29 cellular contexts compared by ENCODE assay signal in genomic region chr17:20257008-20257407, GRCh38.
"Had no signal": no experiment of that assay in that cellular context is flagged by ENCODE, and none has a peak within 500 bp of the region (broad histone marks: within the 10 kb centered on the region; RNA-seq: fewer than 3 reads in every experiment).

No MANE protein-coding gene starts in this region.

- DNase-seq: naive thymus-derived CD8-positive, alpha-beta T cell; nephron progenitor cell; nucleus accumbens; pancreas; right cardiac atrium; spleen; stimulated activated CD4-positive, alpha-beta T cell treated with anti-CD3 and anti-CD28 coated beads, Interleukin-12 subunit alpha, Interleukin-12 subunit beta, amount 100 ng/mL, for 4 hours; stimulated activated CD4-positive, alpha-beta T cell treated with anti-CD3 and anti-CD28 coated beads, Interleukin-1b, Interleukin-23, amount 100 ng/mL, for 48 hours; stimulated activated CD4-positive, alpha-beta T cell treated with anti-CD3 and anti-CD28 coated beads, Interleukin-4, amount 100 ng/mL, for 1 hour; stimulated activated CD4-positive, alpha-beta T cell treated with anti-CD3 and anti-CD28 coated beads, Interleukin-4, amount 100 ng/mL, for 4 hours; stimulated activated naive B cell treated with anti-CD40 and anti-IgM and Interleukin-4, amounts not matched to agents 10 μg/mL and 1 μg/mL and 100 μg/mL, for 72 hours; stimulated activated naive CD4-positive, alpha-beta T cell treated with Interleukin-2 at 50 U/mL for 16 hours; stomach; thyroid gland; trophoblast cell; upper lobe of left lung had no signal

- H3K27ac Mint-ChIP-seq: natural killer cell treated with Interleukin-12 subunit alpha and Interleukin-12 subunit beta and Interleukin-15 and Interleukin-18, amount 100 ng/mL, for 72 hours; stimulated activated effector memory CD8-positive, alpha-beta T cell treated with anti-CD3 and anti-CD28 coated beads, Interleukin-12 subunit alpha, Interleukin-12 subunit beta, amount 100 ng/mL, for 72 hours; stimulated activated naive B cell treated with anti-CD40 and anti-IgM and Interleukin-4, amounts not matched to agents 10 μg/mL and 1 μg/mL and 100 μg/mL, for 72 hours; stimulated activated naive CD8-positive, alpha-beta T cell treated with anti-CD3 and anti-CD28 coated beads, Interleukin-15, Interleukin-2, amounts not matched to agents 100 ng/mL and 50 ng/mL, for 24 hours had no signal

- H3K9me3 Mint-ChIP-seq: stimulated activated naive CD8-positive, alpha-beta T cell treated with anti-CD3 and anti-CD28 coated beads, Interleukin-15, Interleukin-2, amounts not matched to agents 100 ng/mL and 50 ng/mL, for 24 hours had no signal

- H3K27me3 Mint-ChIP-seq: naive thymus-derived CD8-positive, alpha-beta T cell; natural killer cell treated with Interleukin-12 subunit alpha and Interleukin-12 subunit beta and Interleukin-15 and Interleukin-18, amount 100 ng/mL, for 72 hours; stimulated activated naive B cell treated with anti-CD40 and anti-IgM and Interleukin-4, amounts not matched to agents 10 μg/mL and 1 μg/mL and 100 μg/mL, for 72 hours; stimulated activated naive CD8-positive, alpha-beta T cell treated with anti-CD3 and anti-CD28 coated beads, Interleukin-15, Interleukin-2, amounts not matched to agents 100 ng/mL and 50 ng/mL, for 24 hours had no signal

- H3K27ac ChIP-seq: neutrophil, pancreas, prostate gland, skin epidermis, spleen, stomach, thoracic aorta, thyroid gland, tibial nerve, upper lobe of left lung, vagina had no signal

- H3K4me2 ChIP-seq: smooth muscle cell had no signal

- H3K4me1 ChIP-seq: pancreas, stomach, thyroid gland, tibial nerve, upper lobe of left lung, vagina had no signal

- ATAC-seq: naive thymus-derived CD8-positive, alpha-beta T cell; natural killer cell treated with Interleukin-12 subunit alpha and Interleukin-12 subunit beta and Interleukin-15 and Interleukin-18, amount 100 ng/mL, for 72 hours; pancreas; right cardiac atrium; sciatic nerve; stimulated activated effector memory CD8-positive, alpha-beta T cell treated with anti-CD3 and anti-CD28 coated beads, Interleukin-12 subunit alpha, Interleukin-12 subunit beta, amount 100 ng/mL, for 72 hours; stimulated activated naive B cell treated with anti-CD40 and anti-IgM and Interleukin-4, amounts not matched to agents 10 μg/mL and 1 μg/mL and 100 μg/mL, for 72 hours had no signal

- FAIRE-seq: pancreas, urothelium cell line had no signal

- H3K36me3 ChIP-seq: pancreas, prostate gland, vagina had no signal

- H3K9me3 ChIP-seq: neutrophil, pancreas, prostate gland, stomach, thoracic aorta, thyroid gland, upper lobe of left lung, vagina had no signal

- H3K4me1 Mint-ChIP-seq: stimulated activated effector memory CD8-positive, alpha-beta T cell treated with anti-CD3 and anti-CD28 coated beads, Interleukin-12 subunit alpha, Interleukin-12 subunit beta, amount 100 ng/mL, for 72 hours; stimulated activated naive B cell treated with anti-CD40 and anti-IgM and Interleukin-4, amounts not matched to agents 10 μg/mL and 1 μg/mL and 100 μg/mL, for 72 hours had no signal

- H3K4me3 ChIP-seq: pancreas, prostate gland, skin epidermis, smooth muscle cell, spleen, stomach, thoracic aorta, thyroid gland, tibial nerve, upper lobe of left lung, vagina had no signal

- H3K4me3 Mint-ChIP-seq: natural killer cell treated with Interleukin-12 subunit alpha and Interleukin-12 subunit beta and Interleukin-15 and Interleukin-18, amount 100 ng/mL, for 72 hours; nephron progenitor cell; neural crest cell; stimulated activated effector memory CD8-positive, alpha-beta T cell treated with anti-CD3 and anti-CD28 coated beads, Interleukin-12 subunit alpha, Interleukin-12 subunit beta, amount 100 ng/mL, for 72 hours; stimulated activated naive B cell treated with anti-CD40 and anti-IgM and Interleukin-4, amounts not matched to agents 10 μg/mL and 1 μg/mL and 100 μg/mL, for 72 hours; stimulated activated naive CD8-positive, alpha-beta T cell treated with anti-CD3 and anti-CD28 coated beads, Interleukin-15, Interleukin-2, amounts not matched to agents 100 ng/mL and 50 ng/mL, for 24 hours had no signal

- H3K27me3 ChIP-seq: neutrophil, pancreas, spleen, stomach, thyroid gland, tibial nerve, upper lobe of left lung, vagina had no signal
